In the genomic region with DNA sequence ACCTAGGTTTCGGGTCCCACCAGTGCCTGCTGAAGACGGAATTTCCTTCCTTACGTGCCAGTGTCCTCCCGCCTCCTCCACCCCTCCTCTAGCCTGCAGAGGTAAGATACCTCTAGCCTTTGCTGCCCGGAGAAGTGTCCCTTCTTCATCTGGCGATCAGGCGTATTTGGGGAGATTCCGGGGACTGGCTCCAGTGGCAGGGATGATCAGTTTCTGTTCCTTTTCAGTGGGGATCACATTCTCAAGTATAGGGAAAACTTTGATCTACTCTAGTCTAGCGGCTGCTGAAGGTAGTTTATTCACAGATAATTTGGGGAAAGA, we compare ENCODE assay signal across 8 cellular contexts. TPM values are rescaled to one million over a fixed set of nuclear protein-coding genes. Genes with fewer than 3 reads are reported as not detected.
DNase-seq lines count a peak whose midpoint lies in the region; ATAC-seq and TF ChIP-seq lines count a peak whose summit lies in the region.

No MANE protein-coding gene starts in this region.

- DNase-seq in EL (peak; percentile 30), T-helper 17 cell (no peak), foreskin keratinocyte (peak; percentile 10 to 34), putamen (ENCODE audit: low spot score) (peak; percentile 8), GM13977 (ENCODE audit: low spot score) (no peak), NCI-H2107 treated with DMSO at 0.1 percent for 48 hours (lab: John Stamatoyannopoulos, UW; ENCODE audit: unreplicated experiment) (no peak)

- H3K27me3 Mint-ChIP-seq in T-helper 17 cell = no peaks in the 10 kb centered on the region

- H3K9me3 ChIP-seq in T-helper 17 cell (ENCODE audit: control insufficient read depth, low read length, poor library complexity, severe bottlenecking) = no peaks in the 10 kb centered on the region

- H3K36me3 Mint-ChIP-seq in T-helper 17 cell (ENCODE audit: low read depth) = no peaks in the 10 kb centered on the region

- peak overlapping the region; percentile 97 for H3K27ac Mint-ChIP-seq in T-helper 17 cell

- no peaks in the 10 kb centered on the region for H3K27me3 ChIP-seq in foreskin keratinocyte

- peak overlapping the region; percentile 66 for H3K27ac ChIP-seq in foreskin keratinocyte

- H3K4me3 Mint-ChIP-seq in T-helper 17 cell = peak overlapping the region; percentile 94

- TF ChIP-seq CTCF in foreskin keratinocyte (conservative IDR thresholded peaks at IDR 0.05) = no peak
- no peak for TF ChIP-seq CTCF in GM13977 (IDR thresholded peaks at IDR 0.05; ENCODE audit: extremely low read depth, insufficient read depth, missing control alignments)

- in situ Hi-C loops in GM13977 (cut with MboI; ENCODE audit: low pct_unique_long_range_greater_than_20kb, low sequenced_read_pairs, unreplicated experiment) = no loop called here

- H3K4me1 Mint-ChIP-seq in T-helper 17 cell = peaks cover 40% of the 10 kb centered on the region

- H3K4me1 ChIP-seq in foreskin keratinocyte = peaks cover 24% of the 10 kb centered on the region

- ATAC-seq in HG03175 (IDR thresholded peaks at IDR 0.05; ENCODE audit: unreplicated experiment) = peak; percentile 1
- ATAC-seq in T-helper 17 cell = no peak
- peak; percentile 21 for ATAC-seq in foreskin keratinocyte
- ATAC-seq in GM21367 (IDR thresholded peaks at IDR 0.05; ENCODE audit: unreplicated experiment) = no peak

RNA-seq across cellular contexts. Expression of a gene that starts 0.7 kb away (rescaled TPM):
- 10 to 100 TPM; 63.0 to 66.8 TPM for total RNA-seq in T-helper 17 cell
- 24.4 and 25.5 TPM in 2 replicates for total RNA-seq in foreskin keratinocyte
- 2.3 and 2.6 TPM in 2 replicates for polyA plus RNA-seq in foreskin keratinocyte

Comparison
In these comparisons a context has a peak if more than half of its experiments do, and no peak if none do; other contexts are left out.
1. DNase-seq: peak in EL (single experiment), foreskin keratinocyte (2 of 2) and putamen (single experiment); none in T-helper 17 cell (0 of 3), GM13977 (single experiment) and NCI-H2107 treated with DMSO at 0.1 percent for 48 hours (single experiment).
2. ATAC-seq: peak in HG03175 (single experiment) and foreskin keratinocyte (single experiment); none in T-helper 17 cell (single experiment) and GM21367 (single experiment).